18 cellular contexts compared by ENCODE assay signal in genomic region chr17:82325286-82326180, GRCh38. TPM values are rescaled to one million over a fixed set of nuclear protein-coding genes. Genes with fewer than 3 reads are reported as not detected.
DNase-seq lines count a peak whose midpoint lies in the region; FAIRE-seq and TF ChIP-seq lines count a peak whose summit lies in the region.
"Had no signal": no experiment of that assay in that cellular context is flagged by ENCODE, and none has a peak within 500 bp of the region (broad histone marks: within the 10 kb centered on the region; RNA-seq: fewer than 3 reads in every experiment).

No MANE protein-coding gene starts in this region.

- no peak overlapping the region for H3K14ac ChIP-seq in H1 (ENCODE audit: insufficient read length)

- H3K4me1 ChIP-seq in BLaER1 (peaks cover 68% of the 10 kb centered on the region), H1 (replicated peaks in 1 of 4; ENCODE audit: control insufficient read depth in 3 of 4, insufficient read depth in 4 of 4, low read length in 3 of 4) (peaks cover 0 to 19% (median 15%) of the 10 kb centered on the region in 4 experiments; a peak in 6 of 7 replicates), mucosa of stomach (ENCODE audit: control insufficient read depth, insufficient read depth, low read length) (peaks cover 64% of the 10 kb centered on the region)
- peaks cover 16 to 75% (median 50%) of the 10 kb centered on the region in 10 experiments; a peak in 19 of 20 replicates for H3K4me1 ChIP-seq in BLaER1 treated with 17β-estradiol and CSF1 and Interleukin-3, amounts not matched to agents 10 nM and 100 nM

- intact Hi-C loops in lower leg skin (cut with DNase I; ENCODE audit: low total_unique reads), result no loop called here

- no peaks in the 10 kb centered on the region for H3K79me2 ChIP-seq in H1 (ENCODE audit: control insufficient read depth in 1 of 2, insufficient read depth in 2 of 2, low read length in 2 of 2)

- no peak overlapping the region for H2AFZ ChIP-seq in H1 (ENCODE audit: low read length)
- H2AFZ ChIP-seq: PC-9 had no signal

- no peak overlapping the region for H2AK5ac ChIP-seq in H1 (ENCODE audit: low read depth, low read length)

- H3K36me3 ChIP-seq in BLaER1, result no peaks in the 10 kb centered on the region
- H3K36me3 ChIP-seq in BLaER1 treated with 17β-estradiol and CSF1 and Interleukin-3, amounts not matched to agents 10 nM and 100 nM, result no peaks in the 10 kb centered on the region
- H3K36me3 ChIP-seq in H1 (ENCODE audit: control insufficient read depth in 2 of 4, insufficient read depth in 4 of 4, low read length in 3 of 4), result no peaks in the 10 kb centered on the region
- no peaks in the 10 kb centered on the region for H3K36me3 ChIP-seq in mucosa of stomach (ENCODE audit: control insufficient read depth, insufficient read depth, low read length)

- no peaks in the 10 kb centered on the region; the same call in 1 of the 2 replicates for H3K23me2 ChIP-seq in H1 (ENCODE audit: low read depth, low read length)

- H2BK120ac ChIP-seq in H1 (replicated peaks; ENCODE audit: low read depth, low read length), result no peak overlapping the region

- H2BK5ac ChIP-seq in H1 (ENCODE audit: low read depth, low read length), result no peak overlapping the region

- TF ChIP-seq CTCF in H1 (IDR thresholded peaks at IDR 0.05; ENCODE audit: control extremely low read depth in 1 of 3, insufficient read depth in 1 of 3, low read depth in 1 of 3, low read length in 3 of 3) (no peak), lower leg skin (IDR thresholded peaks at IDR 0.05) (no peak)

- H3K9ac ChIP-seq in BLaER1, result no peak overlapping the region
- H3K9ac ChIP-seq in BLaER1 treated with 17β-estradiol and CSF1 and Interleukin-3, amounts not matched to agents 10 nM and 100 nM, result peak overlapping the region in 2 of 11 experiments; percentile 23 to 31; a peak in 2 of 22 replicates
- H3K9ac ChIP-seq in H1 (replicated peaks in 1 of 4; ENCODE audit: extremely low read depth in 1 of 4, low read depth in 3 of 4, low read length in 3 of 4), result no peak overlapping the region
- H3K9ac ChIP-seq in mucosa of stomach (ENCODE audit: low read length), result peak overlapping the region; percentile 50

- H4K8ac ChIP-seq in H1 (ENCODE audit: extremely low read depth, insufficient read depth, low read length), result peak overlapping the region; percentile 5; the same call in 1 of the 2 replicates

- H4K91ac ChIP-seq in H1 (replicated peaks; ENCODE audit: insufficient read length, low read length), result no peak overlapping the region

- peaks cover 46% of the 10 kb centered on the region for H3K27me3 ChIP-seq in BLaER1
- peaks cover 21 to 61% (median 35%) of the 10 kb centered on the region in 11 experiments for H3K27me3 ChIP-seq in BLaER1 treated with 17β-estradiol and CSF1 and Interleukin-3, amounts not matched to agents 10 nM and 100 nM
- H3K27me3 ChIP-seq in H1 (replicated peaks in 1 of 4; ENCODE audit: control insufficient read depth in 3 of 4, extremely low read depth in 1 of 4, insufficient read depth in 3 of 4, low read length in 3 of 4), result peaks cover 0 to 3% (median 2%) of the 10 kb centered on the region in 4 experiments; a peak in 3 of 7 replicates
- no peaks in the 10 kb centered on the region for H3K27me3 ChIP-seq in mucosa of stomach (ENCODE audit: control insufficient read depth, insufficient read depth, low read length)

- peak overlapping the region; percentile 66 for H3K4me2 ChIP-seq in BLaER1
- peak overlapping the region; percentile 19 to 77 (median 64); a peak in 20 of 22 replicates for H3K4me2 ChIP-seq in BLaER1 treated with 17β-estradiol and CSF1 and Interleukin-3, amounts not matched to agents 10 nM and 100 nM
- H3K4me2 ChIP-seq in H1 (ENCODE audit: insufficient read depth in 1 of 2, low read depth in 2 of 2, low read length in 2 of 2), result no peak overlapping the region
- H3K4me2 ChIP-seq: PC-9 had no signal

- H4K20me1 ChIP-seq in BLaER1, result peaks cover 15% of the 10 kb centered on the region
- H4K20me1 ChIP-seq in BLaER1 treated with 17β-estradiol and CSF1 and Interleukin-3, amounts not matched to agents 10 nM and 100 nM, result peaks cover 0 to 44% (median 12%) of the 10 kb centered on the region in 11 experiments; a peak in 14 of 22 replicates
- H4K20me1 ChIP-seq in H1 (replicated peaks in 1 of 2; ENCODE audit: control insufficient read depth in 1 of 2, insufficient read depth in 2 of 2, low read length in 2 of 2), result peaks cover 0 to 3% of the 10 kb centered on the region in 2 experiments

- CTCF ChIA-PET in H1 (lab: Charles Lee; ENCODE audit: partially characterized antibody), result interaction anchor here (0.9 to 2.1 kb wide), 3 partner anchors 22 to 90 kb away, joined by 3 to 8 read pairs (median 3); no protein-coding TSS in a partner anchor

- no peaks in the 10 kb centered on the region for H3K79me1 ChIP-seq in H1 (ENCODE audit: low read depth, low read length)

- DNase-seq in H1 (ENCODE audit: low read depth in 1 of 2, low spot score in 2 of 2), result no peak
- DNase-seq in lower leg skin (ENCODE audit: low spot score in 2 of 2), result no peak
- no peak for DNase-seq in frontal cortex (ENCODE audit: low spot score in 2 of 2)
- no peak for DNase-seq in NCI-H526 treated with DMSO at 0.1 percent for 48 hours (lab: John Stamatoyannopoulos, UW)
- DNase-seq: CD4-positive, alpha-beta T cell; DMS79 treated with DMSO at 0.1 percent for 48 hours; HCEC 1CT; NCI-H1417; NCI-H1930; NCI-H2171; NCI-H446 treated with DMSO at 0.1 percent for 48 hours; NCI-H82; PC-9 had no signal

- H3K9me3 ChIP-seq in BLaER1 (no peaks in the 10 kb centered on the region), H1 (ENCODE audit: insufficient read depth in 2 of 2, low read depth in 1 of 2, low read length in 1 of 2) (no peaks in the 10 kb centered on the region), mucosa of stomach (ENCODE audit: control insufficient read depth, low read length) (no peaks in the 10 kb centered on the region)
- no peaks in the 10 kb centered on the region for H3K9me3 ChIP-seq in BLaER1 treated with 17β-estradiol and CSF1 and Interleukin-3, amounts not matched to agents 10 nM and 100 nM (replicated peaks in 1 of 11)

- no peak for FAIRE-seq in H1 (lab: Jason Lieb, UNC)
- FAIRE-seq in frontal cortex (lab: Jason Lieb, UNC), result no peak

- no peak for TF ChIP-seq RAD21 in H1 (IDR thresholded peaks at IDR 0.05 in 1 of 2, conservative IDR thresholded peaks at IDR 0.05 in 1 of 2; ENCODE audit: low read depth in 2 of 2, low read length in 2 of 2)

- no peak overlapping the region for H3K18ac ChIP-seq in H1 (ENCODE audit: extremely low read depth, low read length)

- no peak overlapping the region for H3K4ac ChIP-seq in H1 (replicated peaks; ENCODE audit: insufficient read length, low read depth, low read length)

- H3K4me3 ChIP-seq in BLaER1 (no peak overlapping the region), H1 (ENCODE audit: extremely low read depth in 1 of 4, insufficient read depth in 2 of 4, low read depth in 3 of 4, low read length in 4 of 4) (no peak overlapping the region), mucosa of stomach (ENCODE audit: low read length) (peak overlapping the region; percentile 8), lower leg skin (ENCODE audit: low read depth, poor library complexity, severe bottlenecking) (no peak overlapping the region)
- H3K4me3 ChIP-seq in BLaER1 treated with 17β-estradiol and CSF1 and Interleukin-3, amounts not matched to agents 10 nM and 100 nM, result no peak overlapping the region
- H3K4me3 ChIP-seq: PC-9 had no signal

- no peak overlapping the region for H2BK20ac ChIP-seq in H1 (ENCODE audit: low read length)

- H4K5ac ChIP-seq in H1 (ENCODE audit: insufficient read length, low read depth, low read length), result no peak overlapping the region

- 93% methylated on average over 28 of the region's 30 CpGs; no CpG with 5 or more reads in 1 of the 2 experiments for WGBS in H1 (ENCODE audit: extremely low coverage in 1 of 2, insufficient coverage in 1 of 2, insufficient read length in 1 of 2, insufficient replicate concordance in 2 of 2, low coverage in 1 of 2, low lambda C conversion rate in 2 of 2, missing lambda C conversion rate in 1 of 2), 2 experiments
- 86 to 90% methylated on average over 25 to 28 of the region's 30 CpGs for WGBS in lower leg skin, 2 donors

- H2BK15ac ChIP-seq in H1 (ENCODE audit: low read length), result no peak overlapping the region

- POLR2A ChIA-PET in H1 (lab: Charles Lee; ENCODE audit: partially characterized antibody), result interaction anchor here (0.6 to 1.1 kb wide), 2 partner anchors 20 to 42 kb away, joined by 3 to 4 read pairs; no protein-coding TSS in a partner anchor

- no peak overlapping the region for H2BK12ac ChIP-seq in H1 (ENCODE audit: low read depth, low read length)

- H3K23ac ChIP-seq in H1 (ENCODE audit: insufficient read length), result no peak overlapping the region

- H3K56ac ChIP-seq in H1 (replicated peaks; ENCODE audit: insufficient read length, low read depth, low read length), result no peak overlapping the region

- TF ChIP-seq POLR2A in H1 (IDR thresholded peaks at IDR 0.05; ENCODE audit: control extremely low read depth in 1 of 2, low read depth in 2 of 2, low read length in 2 of 2), result no peak
- no peak for TF ChIP-seq POLR2A in lower leg skin (IDR thresholded peaks at IDR 0.05)

- no peak for TF ChIP-seq EP300 in H1 (IDR thresholded peaks at IDR 0.05; ENCODE audit: borderline replicate concordance in 1 of 2, low read depth in 2 of 2, low read length in 2 of 2)

- H3K27ac ChIP-seq in BLaER1 (no peak overlapping the region), H1 (ENCODE audit: low read depth, low read length) (no peak overlapping the region)
- no peak overlapping the region for H3K27ac ChIP-seq in BLaER1 treated with 17β-estradiol and CSF1 and Interleukin-3, amounts not matched to agents 10 nM and 100 nM
- H3K27ac ChIP-seq: PC-9 had no signal

RNA-seq across cellular contexts. Expression of gene SECTM1, which starts 8.0 kb away (rescaled TPM):
- total RNA-seq in H1 (2021; fragmentation: NEBNext Ultra II Directional; extraction: Animal tissue kit (Norgen Biotek cat#: 25700)), result 0.20 and 0.57 TPM in 2 replicates
- 0.46 and 0.65 TPM in 2 replicates for polyA plus RNA-seq in H1 (2011; rRNA removed)
- 0.69 TPM for polyA plus RNA-seq in H1 (2011; cell fraction: cytosol; rRNA removed)
- 0.36 TPM for polyA plus RNA-seq in H1 (2011; cell fraction: nucleus; rRNA removed)
- 0.42 to 0.99 TPM (median 0.48 TPM) in 3 of 4 replicates, not detected in the other for polyA plus RNA-seq in H1 (2012, experiment 1 of 2)
- 0.29 TPM for polyA plus RNA-seq in H1 (2012, experiment 2 of 2)
- 0.14 TPM for polyA plus RNA-seq in H1 (2013, experiment 1 of 2)
- polyA plus RNA-seq in H1 (2013, experiment 2 of 2), result 0.20 TPM
- polyA minus RNA-seq in H1 (2011; rRNA and poly(A)+ RNA removed), result 0.35 and 0.68 TPM in 2 replicates
- not detected for polyA minus RNA-seq in H1 (2011; cell fraction: cytosol; rRNA and poly(A)+ RNA removed)
- polyA minus RNA-seq in H1 (2011; cell fraction: nucleus; rRNA and poly(A)+ RNA removed), result not detected
- total RNA-seq in lower leg skin (10 to 100 TPM; 12.4 to 16.3 (median 14.5) TPM), frontal cortex (4.9 TPM)

RNA-seq across cellular contexts. Expression of gene CD7, which starts 8.1 kb away (rescaled TPM):
- total RNA-seq in H1 (2021; fragmentation: NEBNext Ultra II Directional; extraction: Animal tissue kit (Norgen Biotek cat#: 25700)), result 0.86 and 1.3 TPM in 2 replicates
- 0.83 and 1.8 TPM in 2 replicates for polyA plus RNA-seq in H1 (2011; rRNA removed)
- polyA plus RNA-seq in H1 (2011; cell fraction: cytosol; rRNA removed), result 0.90 TPM
- polyA plus RNA-seq in H1 (2011; cell fraction: nucleus; rRNA removed), result 1.3 TPM
- polyA plus RNA-seq in H1 (2012, experiment 1 of 2), result 0.37 to 2.0 TPM (median 1.2 TPM) in 4 replicates
- 0.37 TPM for polyA plus RNA-seq in H1 (2012, experiment 2 of 2)
- polyA plus RNA-seq in H1 (2013, experiment 1 of 2), result 1.7 TPM
- 1.9 TPM for polyA plus RNA-seq in H1 (2013, experiment 2 of 2)
- polyA minus RNA-seq in H1 (2011; rRNA and poly(A)+ RNA removed), result 0.12 TPM in 1 of 2 replicates, not detected in the other
- polyA minus RNA-seq in H1 (2011; cell fraction: cytosol; rRNA and poly(A)+ RNA removed), result not detected
- 0.50 TPM for polyA minus RNA-seq in H1 (2011; cell fraction: nucleus; rRNA and poly(A)+ RNA removed)
- total RNA-seq in lower leg skin (under 1 TPM in 2 of 4 donors, not detected in 2; 0.45 to 0.99 TPM), frontal cortex (not detected)
- total RNA-seq: SK-MEL-5 had no signal

RNA-seq across cellular contexts. Expression of gene TEX19, which starts 33.5 kb away (rescaled TPM):
- 0.38 and 0.54 TPM in 2 replicates for total RNA-seq in H1 (2021; fragmentation: NEBNext Ultra II Directional; extraction: Animal tissue kit (Norgen Biotek cat#: 25700))
- 0.46 and 0.80 TPM in 2 replicates for polyA plus RNA-seq in H1 (2011; rRNA removed)
- 0.85 TPM for polyA plus RNA-seq in H1 (2011; cell fraction: cytosol; rRNA removed)
- 0.83 TPM for polyA plus RNA-seq in H1 (2011; cell fraction: nucleus; rRNA removed)
- polyA plus RNA-seq in H1 (2012, experiment 1 of 2), result 0.40 to 1.3 TPM (median 0.64 TPM) in 4 replicates
- polyA plus RNA-seq in H1 (2012, experiment 2 of 2), result 0.38 TPM
- polyA plus RNA-seq in H1 (2013, experiment 1 of 2), result 0.28 TPM
- polyA plus RNA-seq in H1 (2013, experiment 2 of 2), result 0.35 TPM
- 1.6 TPM in 2 replicates for polyA minus RNA-seq in H1 (2011; rRNA and poly(A)+ RNA removed)
- polyA minus RNA-seq in H1 (2011; cell fraction: cytosol; rRNA and poly(A)+ RNA removed), result 0.95 TPM
- polyA minus RNA-seq in H1 (2011; cell fraction: nucleus; rRNA and poly(A)+ RNA removed), result 0.60 TPM
- total RNA-seq in lower leg skin, result not detected
- not detected for total RNA-seq in frontal cortex
- total RNA-seq: CD4-positive, alpha-beta T cell had no signal

RNA-seq across cellular contexts. Expression of gene UTS2R, which starts 46.0 kb away (rescaled TPM):
- 0.63 TPM in 1 of 2 replicates, not detected in the other for total RNA-seq in H1 (2021; fragmentation: NEBNext Ultra II Directional; extraction: Animal tissue kit (Norgen Biotek cat#: 25700))
- 0.27 and 0.49 TPM in 2 replicates for polyA plus RNA-seq in H1 (2011; rRNA removed)
- polyA plus RNA-seq in H1 (2011; cell fraction: cytosol; rRNA removed), result 0.16 TPM
- 0.73 TPM for polyA plus RNA-seq in H1 (2011; cell fraction: nucleus; rRNA removed)
- 0.17 to 0.27 TPM (median 0.20 TPM) in 3 of 4 replicates, not detected in the other for polyA plus RNA-seq in H1 (2012, experiment 1 of 2)
- polyA plus RNA-seq in H1 (2012, experiment 2 of 2), result not detected
- 0.47 TPM for polyA plus RNA-seq in H1 (2013, experiment 1 of 2)
- 0.33 TPM for polyA plus RNA-seq in H1 (2013, experiment 2 of 2)
- polyA minus RNA-seq in H1 (2011; rRNA and poly(A)+ RNA removed), result not detected in 2 replicates
- polyA minus RNA-seq in H1 (2011; cell fraction: cytosol; rRNA and poly(A)+ RNA removed), result not detected
- polyA minus RNA-seq in H1 (2011; cell fraction: nucleus; rRNA and poly(A)+ RNA removed), result not detected
- total RNA-seq in lower leg skin, result not detected
- not detected for total RNA-seq in frontal cortex
- total RNA-seq: CD4-positive, alpha-beta T cell; G401; PC-9; SK-MEL-5 had no signal

RNA-seq across cellular contexts. Expression of gene CSNK1D, which starts 52.0 kb away (rescaled TPM):
- total RNA-seq in H1 (2021; fragmentation: NEBNext Ultra II Directional; extraction: Animal tissue kit (Norgen Biotek cat#: 25700)), result 103 and 107 TPM in 2 replicates
- 73.5 and 114 TPM in 2 replicates for polyA plus RNA-seq in H1 (2011; rRNA removed)
- 90.3 TPM for polyA plus RNA-seq in H1 (2011; cell fraction: cytosol; rRNA removed)
- polyA plus RNA-seq in H1 (2011; cell fraction: nucleus; rRNA removed), result 219 TPM
- polyA plus RNA-seq in H1 (2012, experiment 1 of 2), result 88.4 to 98.7 TPM (median 95.5 TPM) in 4 replicates
- 70.5 TPM for polyA plus RNA-seq in H1 (2012, experiment 2 of 2)
- 70.2 TPM for polyA plus RNA-seq in H1 (2013, experiment 1 of 2)
- 70.1 TPM for polyA plus RNA-seq in H1 (2013, experiment 2 of 2)
- polyA minus RNA-seq in H1 (2011; rRNA and poly(A)+ RNA removed), result 71.2 and 71.6 TPM in 2 replicates
- polyA minus RNA-seq in H1 (2011; cell fraction: cytosol; rRNA and poly(A)+ RNA removed), result 31.2 TPM
- polyA minus RNA-seq in H1 (2011; cell fraction: nucleus; rRNA and poly(A)+ RNA removed), result 60.9 TPM
- total RNA-seq in lower leg skin (10 to 100 TPM; 46.0 to 88.4 (median 56.4) TPM), frontal cortex (22.8 TPM)

Comparison
In these comparisons a context has a peak if more than half of its experiments do, and no peak if none do; other contexts are left out.
1. H3K4me2 ChIP-seq: peak in BLaER1 (single experiment) and BLaER1 treated with 17β-estradiol and CSF1 and Interleukin-3, amounts not matched to agents 10 nM and 100 nM (11 of 11); none in H1 (0 of 2).